In the genomic region with DNA sequence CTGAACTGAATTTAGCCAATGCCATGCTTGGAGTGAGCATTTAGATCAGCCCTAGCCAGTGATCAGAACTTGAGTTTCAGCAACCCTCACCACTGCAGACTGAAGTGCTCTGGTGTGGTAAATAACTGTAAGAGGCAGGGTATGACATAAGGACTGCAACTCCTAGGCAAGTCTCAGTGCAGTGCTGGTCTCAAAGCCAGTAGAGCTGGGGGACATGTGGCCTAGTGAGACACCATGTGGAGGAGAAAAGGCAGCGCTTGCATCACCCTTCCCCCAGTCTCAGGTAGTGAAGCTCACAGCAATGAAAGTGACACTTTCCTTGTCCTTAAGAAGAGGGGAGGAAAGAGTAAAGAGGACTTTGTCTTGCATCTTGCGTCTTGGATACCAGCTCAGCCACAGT, we compare ENCODE assay signal across 9 cellular contexts.
DNase-seq lines count a peak whose midpoint lies in the region; ATAC-seq, FAIRE-seq and TF ChIP-seq lines count a peak whose summit lies in the region.
"Had no signal": no experiment of that assay in that cellular context is flagged by ENCODE, and none has a peak within 500 bp of the region (broad histone marks: within the 10 kb centered on the region; RNA-seq: fewer than 3 reads in every experiment).

No MANE protein-coding gene starts in this region.

- FAIRE-seq in GM12892 (lab: Jason Lieb, UNC): no peak

- WGBS in testis, 2 donors: 58 to 64% methylated on average over 2 of the region's 2 CpGs

- no peak for ATAC-seq in GM18907 (IDR thresholded peaks at IDR 0.05; ENCODE audit: unreplicated experiment)

- no peaks in the 10 kb centered on the region for H3K27me3 ChIP-seq in testis

- H3K27ac ChIP-seq in testis: no peak overlapping the region
- H3K27ac ChIP-seq: parathyroid adenoma had no signal

- intact Hi-C loops in testis (cut with DNase I; ENCODE audit: low total_unique reads): no loop called here

- TF ChIP-seq CTCF in epithelial cell of esophagus (IDR thresholded peaks at IDR 0.05; ENCODE audit: insufficient read depth, low read depth, low read length, missing control alignments): peak; percentile 86
- no peak for TF ChIP-seq CTCF in testis (IDR thresholded peaks at IDR 0.05)

- H3K4me3 ChIP-seq in epithelial cell of esophagus (ENCODE audit: low read length) (no peak overlapping the region), testis (no peak overlapping the region)

- DNase-seq in SIG-M5 treated with dmso at 0.1 percent for 504 hours (lab: John Stamatoyannopoulos, UW; ENCODE audit: unreplicated experiment) (peak; percentile 29), SIG-M5 (lab: John Stamatoyannopoulos, UW) (no peak), NCI-H524 (lab: John Stamatoyannopoulos, UW) (peak; percentile 72 to 92), epithelial cell of esophagus (ENCODE audit: low read depth) (peak; percentile 82), testis (peak; percentile 31), GM12892 (ENCODE audit: insufficient read length) (no peak), DMS79 treated with DMSO at 0.1 percent for 48 hours (lab: John Stamatoyannopoulos, UW) (no peak)

- H3K4me1 ChIP-seq in testis: no peaks in the 10 kb centered on the region
- H3K4me1 ChIP-seq: parathyroid adenoma had no signal

- TF ChIP-seq POLR2A in testis (IDR thresholded peaks at IDR 0.05) (no peak), GM12892 (IDR thresholded peaks at IDR 0.05; ENCODE audit: low read depth, low read length) (no peak)

- H3K9me3 ChIP-seq in testis: no peaks in the 10 kb centered on the region

- no peaks in the 10 kb centered on the region for H3K36me3 ChIP-seq in testis (ENCODE audit: low read depth, missing control alignments)

Comparison
In these comparisons a context has a peak if more than half of its experiments do, and no peak if none do; other contexts are left out.
1. DNase-seq: peak in SIG-M5 treated with dmso at 0.1 percent for 504 hours (single experiment), NCI-H524 (2 of 2), epithelial cell of esophagus (single experiment) and testis (single experiment); none in SIG-M5 (single experiment), GM12892 (single experiment) and DMS79 treated with DMSO at 0.1 percent for 48 hours (single experiment).